Comparison of ENCODE assay signal across 12 cellular contexts in genomic region chr3:129353589-129353941, GRCh38.
DNase-seq lines count a peak whose midpoint lies in the region; ATAC-seq lines count a peak whose summit lies in the region.
"Had no signal": no experiment of that assay in that cellular context is flagged by ENCODE, and none has a peak within 500 bp of the region (broad histone marks: within the 10 kb centered on the region; RNA-seq: fewer than 3 reads in every experiment).

No MANE protein-coding gene starts in this region.

- intact Hi-C loops in right cardiac atrium (cut with DNase I) (no loop called here), Right ventricle myocardium superior (cut with DNase I) (no loop called here)

- H3K9ac ChIP-seq in neuronal stem cell (ENCODE audit: low read depth, low read length, poor library complexity): no peak overlapping the region
- H3K9ac ChIP-seq in skeletal muscle tissue (ENCODE audit: low read depth in 1 of 3, low read length in 3 of 3): no peak overlapping the region

- no peak overlapping the region for H3K14ac ChIP-seq in neuronal stem cell (ENCODE audit: low read length)

- H3K9me3 ChIP-seq in right cardiac atrium (ENCODE audit: control insufficient read depth, low read length) (no peaks in the 10 kb centered on the region), neuronal stem cell (replicated peaks in 1 of 2; ENCODE audit: control insufficient read depth in 2 of 2, insufficient read depth in 1 of 2, low read depth in 1 of 2, low read length in 2 of 2) (no peaks in the 10 kb centered on the region), skeletal muscle tissue (ENCODE audit: control insufficient read depth in 3 of 3, low read length in 3 of 3) (no peaks in the 10 kb centered on the region)

- H3K4ac ChIP-seq in neuronal stem cell (ENCODE audit: low read length): no peak overlapping the region

- peak overlapping the region; percentile 68 for H3K23ac ChIP-seq in neuronal stem cell (ENCODE audit: low read depth, low read length, poor library complexity)

- H3K4me1 ChIP-seq in right cardiac atrium (ENCODE audit: control insufficient read depth, insufficient read depth, low read length): peaks cover 3% of the 10 kb centered on the region
- H3K4me1 ChIP-seq in neuronal stem cell (ENCODE audit: control insufficient read depth in 2 of 2, insufficient read depth in 1 of 2, low read depth in 1 of 2, low read length in 2 of 2): no peaks in the 10 kb centered on the region
- peaks cover 0 to 11% (median 0%) of the 10 kb centered on the region in 3 donors for H3K4me1 ChIP-seq in skeletal muscle tissue (ENCODE audit: control insufficient read depth in 3 of 3, insufficient read depth in 3 of 3, low read length in 3 of 3)

- no peak overlapping the region for H2BK120ac ChIP-seq in neuronal stem cell (ENCODE audit: low read depth, low read length)

- no peak overlapping the region for H4K8ac ChIP-seq in neuronal stem cell (ENCODE audit: low read depth, low read length)

- H2AK5ac ChIP-seq in neuronal stem cell (ENCODE audit: low read depth, low read length): no peak overlapping the region

- no peak overlapping the region for H4K91ac ChIP-seq in neuronal stem cell (ENCODE audit: low read depth, low read length, poor library complexity)

- H2BK5ac ChIP-seq in neuronal stem cell (ENCODE audit: low read length): no peak overlapping the region

- H3K4me3 ChIP-seq in right cardiac atrium (ENCODE audit: low read length) (no peak overlapping the region), neuronal stem cell (ENCODE audit: low read length in 2 of 2) (no peak overlapping the region), skeletal muscle tissue (ENCODE audit: low read length in 3 of 3) (no peak overlapping the region)

- H3K36me3 ChIP-seq in neuronal stem cell (replicated peaks in 1 of 2; ENCODE audit: control insufficient read depth in 2 of 2, insufficient read depth in 2 of 2, low read length in 2 of 2) (no peaks in the 10 kb centered on the region), skeletal muscle tissue (ENCODE audit: control insufficient read depth in 3 of 3, insufficient read depth in 3 of 3, low read length in 3 of 3) (no peaks in the 10 kb centered on the region)

- no peak overlapping the region for H3K18ac ChIP-seq in neuronal stem cell (ENCODE audit: low read length)

- no peak for ATAC-seq in right cardiac atrium
- no peak for ATAC-seq in Right ventricle myocardium superior (ENCODE audit: poor library complexity)

- DNase-seq in right cardiac atrium: no peak
- DNase-seq in Right ventricle myocardium superior: no peak
- no peak for DNase-seq in neuronal stem cell (ENCODE audit: low spot score)
- no peak for DNase-seq in NCI-H2196 (lab: John Stamatoyannopoulos, UW; ENCODE audit: unreplicated experiment)
- DNase-seq in activated naive CD4-positive, alpha-beta T cell treated with anti-CD3 and anti-CD28 coated beads, Interleukin-2, amount 50 U/mL, for 16 hours: no peak
- DNase-seq in NCI-H69 (lab: John Stamatoyannopoulos, UW): no peak
- DNase-seq: C1 segment of cervical spinal cord; CD4-positive, alpha-beta T cell; DMS 273 treated with DMSO at 0.1 percent for 48 hours; HCEC 1CT; HFFc6 had no signal

- no peak overlapping the region for H3K4me2 ChIP-seq in neuronal stem cell (ENCODE audit: insufficient read depth, low read length, poor library complexity, severe bottlenecking)

- 73% methylated on average over 5 of the region's 5 CpGs for WGBS in right cardiac atrium
- WGBS in neuronal stem cell (ENCODE audit: extremely low coverage in 2 of 2, insufficient read length in 2 of 2, insufficient replicate concordance in 1 of 2), 2 donors: no CpG with 5 or more reads among the region's 5 CpGs

- no peak overlapping the region for H2BK12ac ChIP-seq in neuronal stem cell (ENCODE audit: low read length)

- H3K27me3 ChIP-seq in right cardiac atrium (ENCODE audit: control insufficient read depth, insufficient read depth): no peaks in the 10 kb centered on the region
- peaks cover 0 to 19% (median 0%) of the 10 kb centered on the region in 3 experiments for H3K27me3 ChIP-seq in neuronal stem cell (ENCODE audit: control insufficient read depth in 3 of 3, insufficient read depth in 3 of 3, low read depth in 1 of 3, low read length in 3 of 3)
- no peaks in the 10 kb centered on the region for H3K27me3 ChIP-seq in skeletal muscle tissue (ENCODE audit: control insufficient read depth in 3 of 3, insufficient read depth in 3 of 3, low read length in 3 of 3)

- H2BK15ac ChIP-seq in neuronal stem cell (ENCODE audit: low read length): no peak overlapping the region

- H3K79me1 ChIP-seq in neuronal stem cell (ENCODE audit: low read depth, low read length): peaks cover 2% of the 10 kb centered on the region

- H3K27ac ChIP-seq in right cardiac atrium (ENCODE audit: low read length) (peak overlapping the region; percentile 8), neuronal stem cell (replicated peaks; ENCODE audit: low read length) (no peak overlapping the region), skeletal muscle tissue (ENCODE audit: low read depth, low read length) (peak overlapping the region; percentile 7)

- H2AFZ ChIP-seq in neuronal stem cell (ENCODE audit: low read length): no peak overlapping the region
